8 cellular contexts compared by ENCODE assay signal in the genomic region with DNA sequence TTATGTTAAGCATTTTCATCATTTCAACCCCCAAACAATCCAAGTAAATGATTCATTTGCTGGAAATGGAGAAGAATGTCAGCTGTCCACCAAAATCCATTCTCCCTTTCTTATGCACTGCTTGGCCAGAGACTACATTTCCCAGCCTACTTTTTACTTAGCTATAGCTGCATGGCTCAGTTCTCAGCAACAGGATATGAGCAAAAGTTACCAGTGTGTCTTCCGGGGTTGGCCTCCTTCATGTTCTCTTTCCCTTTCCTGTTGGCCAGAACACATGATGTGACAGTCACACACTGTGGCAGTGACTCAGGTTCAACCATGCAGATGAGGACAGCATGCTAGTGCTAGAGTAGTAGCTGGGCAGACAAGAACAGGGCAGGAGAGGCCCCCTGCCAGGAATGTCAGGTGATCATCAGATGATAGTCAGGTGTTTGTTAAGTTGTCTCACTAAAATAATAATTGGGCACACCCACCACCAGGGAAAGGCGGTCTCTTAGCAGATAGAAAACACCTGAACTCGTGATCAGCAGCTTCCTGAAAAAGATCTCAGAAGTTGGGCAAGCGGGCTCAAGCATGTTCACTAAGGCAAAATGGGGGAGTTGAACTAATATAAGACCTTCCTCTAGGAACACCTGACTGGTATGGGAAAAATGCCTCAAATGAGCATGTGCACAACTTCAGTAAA. TPM values are rescaled to one million over a fixed set of nuclear protein-coding genes. Genes with fewer than 3 reads are reported as not detected.
DNase-seq lines count a peak whose midpoint lies in the region; ATAC-seq and TF ChIP-seq lines count a peak whose summit lies in the region.

No MANE protein-coding gene starts in this region.

- peaks cover 6% of the 10 kb centered on the region for H3K36me3 Mint-ChIP-seq in effector memory CD8-positive, alpha-beta T cell (ENCODE audit: insufficient read depth)
- H3K36me3 Mint-ChIP-seq in H9 (ENCODE audit: insufficient read depth in 1 of 3, low read depth in 3 of 3) = peaks cover 16 to 30% (median 20%) of the 10 kb centered on the region in 3 experiments

- H3K56ac ChIP-seq in H9 (ENCODE audit: insufficient read length, low read depth, low read length) = no peak overlapping the region

- peaks cover 9 to 15% of the 10 kb centered on the region in 2 donors for H3K4me1 Mint-ChIP-seq in effector memory CD8-positive, alpha-beta T cell (ENCODE audit: low read depth in 2 of 2)
- peaks cover 0 to 6% of the 10 kb centered on the region in 2 experiments; a peak in 1 of 4 replicates for H3K4me1 Mint-ChIP-seq in H9

- no peak for DNase-seq in AG04450 (ENCODE audit: low read depth, low spot score)
- DNase-seq in activated CD4-positive, alpha-beta T cell treated with anti-CD3 and anti-CD28 coated beads for 1 hour = peak; percentile 59
- peak; percentile 46 to 56 (median 52) for DNase-seq in effector memory CD8-positive, alpha-beta T cell
- DNase-seq in stimulated activated CD4-positive, alpha-beta T cell treated with anti-CD3 and anti-CD28 coated beads, Interleukin-2, amount 100 ng/mL, for 4 hours (ENCODE audit: low read depth) = peak; percentile 71
- no peak for DNase-seq in cerebellar nuclear complex (lab: John Stamatoyannopoulos, UW)
- no peak for DNase-seq in H9

- CTCF ChIA-PET in AG04450 (lab: Charles Lee) = interaction anchor here (0.7 to 2.1 kb wide), 5 partner anchors 10 to 216 kb away, joined by 3 to 9 read pairs (median 6); a partner anchor contains a TSS

- H3K9me3 ChIP-seq in AG04450 (ENCODE audit: control insufficient read depth, insufficient read depth, low read length) (no peaks in the 10 kb centered on the region), H9 (ENCODE audit: control insufficient read depth, low read depth, low read length) (peaks cover 20% of the 10 kb centered on the region)

- no peak overlapping the region for H3K4me3 ChIP-seq in AG04450 (ENCODE audit: low read depth, low read length)

- no peak overlapping the region for H4K5ac ChIP-seq in H9 (ENCODE audit: insufficient read length, low read depth, low read length)

- TF ChIP-seq CTCF in AG04450 (IDR thresholded peaks at IDR 0.05; ENCODE audit: low read depth, low read length) = no peak
- TF ChIP-seq CTCF in H9 (conservative IDR thresholded peaks at IDR 0.05) = no peak

- no peaks in the 10 kb centered on the region for H3K23me2 ChIP-seq in H9 (ENCODE audit: insufficient read length, low read depth, low read length, poor library complexity, severe bottlenecking)

- no peak overlapping the region for H4K8ac ChIP-seq in H9 (replicated peaks; ENCODE audit: insufficient read length, low read depth, low read length)

- H3K4me3 Mint-ChIP-seq in effector memory CD8-positive, alpha-beta T cell = peak overlapping the region in 1 of 2 donors; percentile 46
- H3K4me3 Mint-ChIP-seq in H9 = no peak overlapping the region

- no peak overlapping the region for H3K23ac ChIP-seq in H9 (ENCODE audit: insufficient read length, low read depth, low read length)

- H3K27me3 ChIP-seq in AG04450 (ENCODE audit: control insufficient read depth, insufficient read depth, low read length) (no peaks in the 10 kb centered on the region), H9 (ENCODE audit: insufficient read depth, low read length) (no peaks in the 10 kb centered on the region)

- WGBS in H9 (ENCODE audit: extremely low coverage, insufficient read length, low lambda C conversion rate) = no CpG with 5 or more reads among the region's 4 CpGs

- H3K9ac ChIP-seq in H9 (ENCODE audit: extremely low read depth, insufficient read length, low read length) = no peak overlapping the region

- no peaks in the 10 kb centered on the region for H4K20me1 ChIP-seq in H9 (ENCODE audit: control insufficient read depth, insufficient read depth, insufficient read length)

- no peak overlapping the region for H2BK5ac ChIP-seq in H9 (ENCODE audit: insufficient read length, low read length)

- no peaks in the 10 kb centered on the region for H3K9me3 Mint-ChIP-seq in effector memory CD8-positive, alpha-beta T cell
- H3K9me3 Mint-ChIP-seq in H9 = peaks cover 26 to 28% of the 10 kb centered on the region in 2 experiments

- H3K4me2 ChIP-seq in H9 (ENCODE audit: insufficient read depth, insufficient read length, low read length) = no peak overlapping the region

- no peak overlapping the region for H2BK12ac ChIP-seq in H9 (ENCODE audit: insufficient read length, low read depth, low read length)

- peaks cover 6 to 9% of the 10 kb centered on the region in 2 donors for H3K27me3 Mint-ChIP-seq in effector memory CD8-positive, alpha-beta T cell
- peaks cover 3% of the 10 kb centered on the region; the same call in 1 of the 2 replicates for H3K27me3 Mint-ChIP-seq in H9 (ENCODE audit: low read depth)

- H3T11ph ChIP-seq in H9 (ENCODE audit: low read length) = no peak overlapping the region

- H3K18ac ChIP-seq in H9 (ENCODE audit: insufficient read length, low read depth, low read length) = no peak overlapping the region

- no peaks in the 10 kb centered on the region for H3K4me1 ChIP-seq in H9 (ENCODE audit: insufficient read depth, low read length)

- H4K91ac ChIP-seq in H9 (ENCODE audit: insufficient read length, low read depth, low read length) = no peak overlapping the region

- POLR2A ChIA-PET in AG04450 (lab: Yijun Ruan, JAX) = interaction anchor here (1.2 to 1.3 kb wide), 2 partner anchors 9 to 15 kb away, joined by 3 to 4 read pairs; a partner anchor contains a TSS

- no peak overlapping the region for H3K4ac ChIP-seq in H9 (ENCODE audit: low read depth, low read length)

- no peaks in the 10 kb centered on the region for H3K79me2 ChIP-seq in H9 (ENCODE audit: insufficient read depth, low read length)

- H3K14ac ChIP-seq in H9 (ENCODE audit: insufficient read depth, low read length) = no peak overlapping the region

- H2AFZ ChIP-seq in H9 (ENCODE audit: low read length) = no peak overlapping the region

- H2BK120ac ChIP-seq in H9 (ENCODE audit: low read depth, low read length, poor library complexity, severe bottlenecking) = no peak overlapping the region

- ATAC-seq in GM19397 (IDR thresholded peaks at IDR 0.05; ENCODE audit: unreplicated experiment) (peak; percentile 84), HG03460 (IDR thresholded peaks at IDR 0.05; ENCODE audit: unreplicated experiment) (peak; percentile 95)
- ATAC-seq in effector memory CD8-positive, alpha-beta T cell (replicated peaks) = peak; percentile 99

- no peak overlapping the region for H2BK15ac ChIP-seq in H9 (ENCODE audit: low read depth, low read length)

- H3K79me1 ChIP-seq in H9 (ENCODE audit: insufficient read depth, low read depth, low read length, poor library complexity, severe bottlenecking) = no peaks in the 10 kb centered on the region

- H3K27ac Mint-ChIP-seq in effector memory CD8-positive, alpha-beta T cell = peak overlapping the region; percentile 59 to 93
- H3K27ac Mint-ChIP-seq in H9 = no peak overlapping the region

- H2BK20ac ChIP-seq in H9 (ENCODE audit: low read depth, low read length, poor library complexity, severe bottlenecking) = no peak overlapping the region

- H2AK5ac ChIP-seq in H9 (ENCODE audit: insufficient read length, low read length) = no peak overlapping the region

- H3K27ac ChIP-seq in AG04450 (ENCODE audit: low read depth, low read length) (peak overlapping the region; percentile 13), H9 (ENCODE audit: insufficient read length, low read depth, low read length) (no peak overlapping the region)

RNA-seq across cellular contexts. Expression of a gene that starts 12.2 kb away (rescaled TPM):
- 0.17 and 0.24 TPM in 2 replicates for polyA plus RNA-seq in AG04450 (2011; rRNA removed)
- 0.23 TPM in 1 of 2 replicates, not detected in the other for polyA minus RNA-seq in AG04450 (2011; rRNA and poly(A)+ RNA removed)
- 0.11 TPM in 1 of 2 replicates, not detected in the other for total RNA-seq in H9 (2021)

RNA-seq across cellular contexts. Expression of a gene that starts 14.4 kb away (rescaled TPM):
- 3.0 and 3.8 TPM in 2 replicates for polyA plus RNA-seq in AG04450 (2011; rRNA removed)
- polyA minus RNA-seq in AG04450 (2011; rRNA and poly(A)+ RNA removed) = 0.69 and 1.00 TPM in 2 replicates
- 1.7 and 2.6 TPM in 2 replicates for total RNA-seq in H9 (2021)

RNA-seq across cellular contexts. Expression of a gene that starts 50.7 kb away (rescaled TPM):
- 1.8 and 2.4 TPM in 2 replicates for polyA plus RNA-seq in AG04450 (2011; rRNA removed)
- polyA minus RNA-seq in AG04450 (2011; rRNA and poly(A)+ RNA removed) = 0.18 and 0.39 TPM in 2 replicates
- not detected in 2 replicates for total RNA-seq in H9 (2021)

Comparison
In these comparisons a context has a peak if more than half of its experiments do, and no peak if none do; other contexts are left out.
1. DNase-seq: peak in activated CD4-positive, alpha-beta T cell treated with anti-CD3 and anti-CD28 coated beads for 1 hour (single experiment), effector memory CD8-positive, alpha-beta T cell (3 of 3) and stimulated activated CD4-positive, alpha-beta T cell treated with anti-CD3 and anti-CD28 coated beads, Interleukin-2, amount 100 ng/mL, for 4 hours (single experiment); none in AG04450 (single experiment), cerebellar nuclear complex (0 of 2) and H9 (single experiment).
2. H3K27ac Mint-ChIP-seq: peak in effector memory CD8-positive, alpha-beta T cell (2 of 2); none in H9 (0 of 3).
3. Peak in every context shown above with its lines, with median percentiles within 50 percentile points of each other: ATAC-seq.